16 cellular contexts compared by ENCODE assay signal in genomic region chr5:174384509-174384947, GRCh38.
DNase-seq lines count a peak whose midpoint lies in the region; ATAC-seq and TF ChIP-seq lines count a peak whose summit lies in the region.
"Had no signal": no experiment of that assay in that cellular context is flagged by ENCODE, and none has a peak within 500 bp of the region (broad histone marks: within the 10 kb centered on the region; RNA-seq: fewer than 3 reads in every experiment).

No MANE protein-coding gene starts in this region.

- H3K4me3 Mint-ChIP-seq in GM23338 (no peak overlapping the region), osteocyte (ENCODE audit: unreplicated experiment) (no peak overlapping the region)
- H3K4me3 Mint-ChIP-seq: CD4-positive, alpha-beta memory T cell; central memory CD8-positive, alpha-beta T cell; stimulated activated naive CD8-positive, alpha-beta T cell treated with anti-CD3 and anti-CD28 coated beads, Interleukin-15, amount 100 ng/mL, for 72 hours had no signal

- H3K27me3 Mint-ChIP-seq in GM23338 (ENCODE audit: insufficient read depth, low read depth, poor library complexity) (no peaks in the 10 kb centered on the region), osteocyte (ENCODE audit: unreplicated experiment) (peaks cover 6% of the 10 kb centered on the region)
- H3K27me3 Mint-ChIP-seq: central memory CD8-positive, alpha-beta T cell had no signal

- no peaks in the 10 kb centered on the region for H3F3A ChIP-seq in GM23338 (replicated peaks; ENCODE audit: low read depth)

- no peaks in the 10 kb centered on the region for H3K9me2 ChIP-seq in GM23338 (ENCODE audit: insufficient read depth)

- TF ChIP-seq CTCF in GM23338 (conservative IDR thresholded peaks at IDR 0.05; ENCODE audit: low read depth in 2 of 2): no peak
- no peak for TF ChIP-seq CTCF in osteocyte (IDR thresholded peaks at IDR 0.05)

- H2AFZ ChIP-seq in GM23338: 0 out of 2 replicates have a peak overlapping the region, but pooled peaks have one; percentile 56

- no peak overlapping the region for H3K27ac ChIP-seq in GM23338 (ENCODE audit: low read depth)

- H3K4me1 ChIP-seq in GM23338 (ENCODE audit: insufficient read depth): peaks cover 3% of the 10 kb centered on the region; the same call in 1 of the 2 replicates

- no peaks in the 10 kb centered on the region for H4K20me1 ChIP-seq in GM23338 (replicated peaks; ENCODE audit: insufficient read depth)

- no peaks in the 10 kb centered on the region for H3K27me3 ChIP-seq in GM23338 (ENCODE audit: insufficient read depth)

- H3K4me1 Mint-ChIP-seq in GM23338: peaks cover 4% of the 10 kb centered on the region
- H3K4me1 Mint-ChIP-seq in osteocyte (ENCODE audit: unreplicated experiment): peaks cover 31% of the 10 kb centered on the region
- H3K4me1 Mint-ChIP-seq: CD4-positive, alpha-beta memory T cell; central memory CD8-positive, alpha-beta T cell; stimulated activated naive CD8-positive, alpha-beta T cell treated with anti-CD3 and anti-CD28 coated beads, Interleukin-15, amount 100 ng/mL, for 72 hours had no signal

- no peak overlapping the region for H3K4me3 ChIP-seq in GM23338

- H3K9me3 Mint-ChIP-seq in GM23338 (no peaks in the 10 kb centered on the region), osteocyte (ENCODE audit: unreplicated experiment) (peaks cover 3% of the 10 kb centered on the region)
- H3K9me3 Mint-ChIP-seq: central memory CD8-positive, alpha-beta T cell; stimulated activated naive CD8-positive, alpha-beta T cell treated with anti-CD3 and anti-CD28 coated beads, Interleukin-15, amount 100 ng/mL, for 72 hours had no signal

- no peaks in the 10 kb centered on the region for H3K79me2 ChIP-seq in GM23338 (replicated peaks; ENCODE audit: insufficient read depth)

- no peak for ATAC-seq in GM23338
- no peak for ATAC-seq in GM18517 (IDR thresholded peaks at IDR 0.05; ENCODE audit: unreplicated experiment)
- ATAC-seq: Right ventricle myocardium inferior; stimulated activated naive CD8-positive, alpha-beta T cell treated with anti-CD3 and anti-CD28 coated beads, Interleukin-15, amount 100 ng/mL, for 72 hours had no signal

- DNase-seq in GM23338 (ENCODE audit: low spot score) (no peak), NOMO-1 (lab: John Stamatoyannopoulos, UW; ENCODE audit: unreplicated experiment in 2 of 2) (peak; percentile 8 to 40), fibroblast of gingiva (ENCODE audit: low read depth) (peak; percentile 72), osteocyte (ENCODE audit: extremely low spot score, unreplicated experiment) (no peak), NCI-H2081 treated with DMSO at 0.1 percent for 48 hours (lab: John Stamatoyannopoulos, UW) (no peak), DMS79 (lab: John Stamatoyannopoulos, UW) (no peak)
- DNase-seq: activated CD4-positive, alpha-beta T cell treated with anti-CD3 and anti-CD28 coated beads for 1 hour; activated naive CD4-positive, alpha-beta T cell treated with anti-CD3 and anti-CD28 coated beads, Interleukin-2, amount 50 U/mL, for 16 hours; CD4-positive, alpha-beta memory T cell; head of caudate nucleus; NCI-H82; stimulated activated naive CD8-positive, alpha-beta T cell treated with anti-CD3 and anti-CD28 coated beads, Interleukin-15, amount 100 ng/mL, for 72 hours; T-helper 2 cell had no signal

- H3K36me3 Mint-ChIP-seq in GM23338 (ENCODE audit: low read depth) (no peaks in the 10 kb centered on the region), osteocyte (ENCODE audit: unreplicated experiment) (peaks cover 4% of the 10 kb centered on the region)
- H3K36me3 Mint-ChIP-seq: CD4-positive, alpha-beta memory T cell had no signal

- no peak overlapping the region for H3K4me2 ChIP-seq in GM23338

- H3K27ac Mint-ChIP-seq in GM23338 (no peak overlapping the region), osteocyte (ENCODE audit: unreplicated experiment) (peak overlapping the region; percentile 39)
- H3K27ac Mint-ChIP-seq: stimulated activated naive CD8-positive, alpha-beta T cell treated with anti-CD3 and anti-CD28 coated beads, Interleukin-15, amount 100 ng/mL, for 72 hours had no signal

- H3K36me3 ChIP-seq in GM23338 (ENCODE audit: insufficient read depth): no peaks in the 10 kb centered on the region

TF ChIP-seq in GM23338, 12 proteins besides CTCF, POLR2A, EP300 and RAD21 (continues in another document):
- TF ChIP-seq NANOG (IDR thresholded peaks at IDR 0.05; ENCODE audit: borderline replicate concordance) (no peak), EZH2phosphoT487 (IDR thresholded peaks at IDR 0.05; ENCODE audit: unreplicated experiment) (no peak), POLR2AphosphoS5 (IDR thresholded peaks at IDR 0.05; ENCODE audit: low read depth) (no peak), STAT1 (IDR thresholded peaks at IDR 0.05; ENCODE audit: unreplicated experiment) (no peak), ZNF331 (CRISPR knock-in tag; IDR thresholded peaks at IDR 0.05; ENCODE audit: low read depth) (no peak), EZH2 (IDR thresholded peaks at IDR 0.05; ENCODE audit: low read depth, unreplicated experiment) (no peak), CREB1 (CRISPR knock-in tag; IDR thresholded peaks at IDR 0.05; ENCODE audit: low read depth) (no peak), ZNF114 (CRISPR knock-in tag; IDR thresholded peaks at IDR 0.05) (no peak)
- TF ChIP-seq, protein P1, sequence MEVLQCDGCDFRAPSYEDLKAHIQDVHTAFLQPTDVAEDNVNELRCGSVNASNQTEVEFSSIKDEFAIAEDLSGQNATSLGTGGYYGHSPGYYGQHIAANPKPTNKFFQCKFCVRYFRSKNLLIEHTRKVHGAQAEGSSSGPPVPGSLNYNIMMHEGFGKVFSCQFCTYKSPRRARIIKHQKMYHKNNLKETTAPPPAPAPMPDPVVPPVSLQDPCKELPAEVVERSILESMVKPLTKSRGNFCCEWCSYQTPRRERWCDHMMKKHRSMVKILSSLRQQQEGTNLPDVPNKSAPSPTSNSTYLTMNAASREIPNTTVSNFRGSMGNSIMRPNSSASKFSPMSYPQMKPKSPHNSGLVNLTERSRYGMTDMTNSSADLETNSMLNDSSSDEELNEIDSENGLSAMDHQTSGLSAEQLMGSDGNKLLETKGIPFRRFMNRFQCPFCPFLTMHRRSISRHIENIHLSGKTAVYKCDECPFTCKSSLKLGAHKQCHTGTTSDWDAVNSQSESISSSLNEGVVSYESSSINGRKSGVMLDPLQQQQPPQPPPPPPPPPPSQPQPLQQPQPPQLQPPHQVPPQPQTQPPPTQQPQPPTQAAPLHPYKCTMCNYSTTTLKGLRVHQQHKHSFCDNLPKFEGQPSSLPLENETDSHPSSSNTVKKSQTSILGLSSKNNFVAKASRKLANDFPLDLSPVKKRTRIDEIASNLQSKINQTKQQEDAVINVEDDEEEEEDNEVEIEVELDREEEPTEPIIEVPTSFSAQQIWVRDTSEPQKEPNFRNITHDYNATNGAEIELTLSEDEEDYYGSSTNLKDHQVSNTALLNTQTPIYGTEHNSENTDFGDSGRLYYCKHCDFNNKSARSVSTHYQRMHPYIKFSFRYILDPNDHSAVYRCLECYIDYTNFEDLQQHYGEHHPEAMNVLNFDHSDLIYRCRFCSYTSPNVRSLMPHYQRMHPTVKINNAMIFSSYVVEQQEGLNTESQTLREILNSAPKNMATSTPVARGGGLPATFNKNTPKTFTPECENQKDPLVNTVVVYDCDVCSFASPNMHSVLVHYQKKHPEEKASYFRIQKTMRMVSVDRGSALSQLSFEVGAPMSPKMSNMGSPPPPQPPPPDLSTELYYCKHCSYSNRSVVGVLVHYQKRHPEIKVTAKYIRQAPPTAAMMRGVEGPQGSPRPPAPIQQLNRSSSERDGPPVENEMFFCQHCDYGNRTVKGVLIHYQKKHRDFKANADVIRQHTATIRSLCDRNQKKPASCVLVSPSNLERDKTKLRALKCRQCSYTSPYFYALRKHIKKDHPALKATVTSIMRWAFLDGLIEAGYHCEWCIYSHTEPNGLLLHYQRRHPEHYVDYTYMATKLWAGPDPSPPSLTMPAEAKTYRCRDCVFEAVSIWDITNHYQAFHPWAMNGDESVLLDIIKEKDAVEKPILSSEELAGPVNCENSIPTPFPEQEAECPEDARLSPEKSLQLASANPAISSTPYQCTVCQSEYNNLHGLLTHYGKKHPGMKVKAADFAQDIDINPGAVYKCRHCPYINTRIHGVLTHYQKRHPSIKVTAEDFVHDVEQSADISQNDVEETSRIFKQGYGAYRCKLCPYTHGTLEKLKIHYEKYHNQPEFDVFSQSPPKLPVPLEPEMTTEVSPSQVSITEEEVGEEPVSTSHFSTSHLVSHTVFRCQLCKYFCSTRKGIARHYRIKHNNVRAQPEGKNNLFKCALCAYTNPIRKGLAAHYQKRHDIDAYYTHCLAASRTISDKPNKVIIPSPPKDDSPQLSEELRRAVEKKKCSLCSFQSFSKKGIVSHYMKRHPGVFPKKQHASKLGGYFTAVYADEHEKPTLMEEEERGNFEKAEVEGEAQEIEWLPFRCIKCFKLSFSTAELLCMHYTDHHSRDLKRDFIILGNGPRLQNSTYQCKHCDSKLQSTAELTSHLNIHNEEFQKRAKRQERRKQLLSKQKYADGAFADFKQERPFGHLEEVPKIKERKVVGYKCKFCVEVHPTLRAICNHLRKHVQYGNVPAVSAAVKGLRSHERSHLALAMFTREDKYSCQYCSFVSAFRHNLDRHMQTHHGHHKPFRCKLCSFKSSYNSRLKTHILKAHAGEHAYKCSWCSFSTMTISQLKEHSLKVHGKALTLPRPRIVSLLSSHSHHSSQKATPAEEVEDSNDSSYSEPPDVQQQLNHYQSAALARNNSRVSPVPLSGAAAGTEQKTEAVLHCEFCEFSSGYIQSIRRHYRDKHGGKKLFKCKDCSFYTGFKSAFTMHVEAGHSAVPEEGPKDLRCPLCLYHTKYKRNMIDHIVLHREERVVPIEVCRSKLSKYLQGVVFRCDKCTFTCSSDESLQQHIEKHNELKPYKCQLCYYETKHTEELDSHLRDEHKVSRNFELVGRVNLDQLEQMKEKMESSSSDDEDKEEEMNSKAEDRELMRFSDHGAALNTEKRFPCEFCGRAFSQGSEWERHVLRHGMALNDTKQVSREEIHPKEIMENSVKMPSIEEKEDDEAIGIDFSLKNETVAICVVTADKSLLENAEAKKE (CRISPR knock-in tag; IDR thresholded peaks at IDR 0.05): no peak

Comparison
In these comparisons a context has a peak if more than half of its experiments do, and no peak if none do; other contexts are left out.
1. DNase-seq: peak in NOMO-1 (2 of 2) and fibroblast of gingiva (single experiment); none in GM23338 (single experiment), osteocyte (single experiment), NCI-H2081 treated with DMSO at 0.1 percent for 48 hours (single experiment) and DMS79 (single experiment).